ENCODE assay signal across 8 cellular contexts in the genomic region with DNA sequence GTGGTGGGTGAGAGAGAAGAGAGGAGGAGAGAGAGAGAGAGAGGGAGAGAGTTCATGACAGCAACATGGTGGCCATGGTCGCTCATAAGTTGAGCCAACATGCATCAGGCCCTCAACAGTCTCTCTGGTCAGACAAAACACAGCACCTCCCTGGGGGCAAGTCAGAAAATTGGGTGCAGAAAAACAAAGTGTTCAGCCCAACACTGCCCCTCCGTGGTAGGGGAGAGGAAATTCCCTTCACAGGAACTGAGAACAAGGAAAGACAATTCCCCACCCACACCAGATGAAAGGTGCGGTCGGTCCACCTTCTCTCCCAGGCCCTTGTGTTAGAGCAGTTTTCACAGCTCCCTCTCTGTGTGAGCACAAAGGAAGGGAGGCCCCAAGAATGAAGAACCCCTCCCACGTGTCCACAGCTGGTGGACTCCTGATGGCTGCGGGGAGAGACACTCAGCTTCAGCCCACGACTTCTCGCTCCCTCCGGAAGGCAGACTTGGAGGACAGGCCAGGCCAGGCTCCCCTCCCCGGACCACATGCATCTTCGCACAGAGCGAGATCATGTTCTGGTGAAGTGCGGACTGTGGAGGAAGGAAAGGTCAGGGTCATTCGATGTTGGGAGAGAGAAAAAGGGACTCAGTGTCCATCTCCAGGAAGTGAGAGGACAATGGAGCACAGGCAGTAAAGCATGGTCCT.
DNase-seq lines count a peak whose midpoint lies in the region; ATAC-seq and TF ChIP-seq lines count a peak whose summit lies in the region.

No MANE protein-coding gene starts in this region.

- intact Hi-C loops in right cardiac atrium (cut with DNase I): loop anchor here in 1 of 4 donors (10.0 kb wide), 1 partner anchor 587 kb away; no protein-coding TSS in a partner anchor
- intact Hi-C loops in spleen (cut with DNase I; ENCODE audit: low total_unique reads): no loop called here
- intact Hi-C loops in posterior vena cava (cut with DNase I): no loop called here

- H3K36me3 ChIP-seq in HUES64 (ENCODE audit: insufficient read depth, low read length) (no peaks in the 10 kb centered on the region), SJSA1 (no peaks in the 10 kb centered on the region), spleen (no peaks in the 10 kb centered on the region)

- no peaks in the 10 kb centered on the region for H3K9me3 Mint-ChIP-seq in activated naive CD8-positive, alpha-beta T cell treated with anti-CD3 and anti-CD28 coated beads, Interleukin-2, amount 50 U/mL, for 24 hours

- 0 out of 2 replicates have a peak overlapping the region, but pooled peaks have one; percentile 12 for H3K27ac ChIP-seq in HUES64 (ENCODE audit: low read depth, low read length)
- no peak overlapping the region for H3K27ac ChIP-seq in SJSA1
- H3K27ac ChIP-seq in right cardiac atrium (ENCODE audit: low read length): no peak overlapping the region
- peak overlapping the region in 4 of 8 donors; percentile 33 to 90 (median 58) for H3K27ac ChIP-seq in spleen

- H3K27ac Mint-ChIP-seq in activated naive CD8-positive, alpha-beta T cell treated with anti-CD3 and anti-CD28 coated beads, Interleukin-2, amount 50 U/mL, for 24 hours: no peak overlapping the region

- 70% methylated on average over 13 of the region's 14 CpGs for WGBS in HUES64
- 41% methylated on average over 14 of the region's 14 CpGs for WGBS in right cardiac atrium
- 40 to 50% (median 44%) methylated on average over 13 to 14 of the region's 14 CpGs for WGBS in spleen, 5 donors

- H3K36me3 Mint-ChIP-seq in activated naive CD8-positive, alpha-beta T cell treated with anti-CD3 and anti-CD28 coated beads, Interleukin-2, amount 50 U/mL, for 24 hours (ENCODE audit: low read depth): peaks cover 3% of the 10 kb centered on the region

- H3K9me3 ChIP-seq in HUES64 (ENCODE audit: insufficient read depth, low read depth, low read length) (no peaks in the 10 kb centered on the region), SJSA1 (replicated peaks) (no peaks in the 10 kb centered on the region), right cardiac atrium (ENCODE audit: control insufficient read depth, low read length) (no peaks in the 10 kb centered on the region), spleen (no peaks in the 10 kb centered on the region)

- no peak overlapping the region for H3K4me3 Mint-ChIP-seq in activated naive CD8-positive, alpha-beta T cell treated with anti-CD3 and anti-CD28 coated beads, Interleukin-2, amount 50 U/mL, for 24 hours

- no peak for TF ChIP-seq POLR2A in spleen (IDR thresholded peaks at IDR 0.05)

- DNase-seq in DMS 273 (lab: John Stamatoyannopoulos, UW; ENCODE audit: unreplicated experiment) (peak; percentile 76), SJSA1 (ENCODE audit: low read depth in 1 of 2, low spot score in 2 of 2) (peak; percentile 37 to 69), right cardiac atrium (peak in 1 of 3 donors; percentile 37), spleen (no peak), posterior vena cava (ENCODE audit: low spot score) (no peak)
- peak; percentile 72 for DNase-seq in activated naive CD8-positive, alpha-beta T cell treated with anti-CD3 and anti-CD28 coated beads, Interleukin-2, amount 50 U/mL, for 24 hours

- H3K4me3 ChIP-seq in HUES64 (ENCODE audit: low read length): no peak overlapping the region
- no peak overlapping the region for H3K4me3 ChIP-seq in SJSA1
- no peak overlapping the region for H3K4me3 ChIP-seq in right cardiac atrium (ENCODE audit: low read length)
- peak overlapping the region in 1 of 8 donors; percentile 26 for H3K4me3 ChIP-seq in spleen

- peak; percentile 30 to 87 (median 74) for TF ChIP-seq CTCF in spleen (IDR thresholded peaks at IDR 0.05 in 8 of 11, conservative IDR thresholded peaks at IDR 0.05 in 3 of 11)

- H3K27me3 ChIP-seq in HUES64 (ENCODE audit: insufficient read depth, low read length) (no peaks in the 10 kb centered on the region), SJSA1 (replicated peaks) (no peaks in the 10 kb centered on the region), right cardiac atrium (ENCODE audit: control insufficient read depth, insufficient read depth) (no peaks in the 10 kb centered on the region), spleen (replicated peaks in 1 of 7) (no peaks in the 10 kb centered on the region)

- peaks cover 23% of the 10 kb centered on the region for H3K27me3 Mint-ChIP-seq in activated naive CD8-positive, alpha-beta T cell treated with anti-CD3 and anti-CD28 coated beads, Interleukin-2, amount 50 U/mL, for 24 hours

- peaks cover 40% of the 10 kb centered on the region for H3K4me1 ChIP-seq in HUES64 (ENCODE audit: insufficient read depth, low read length)
- H3K4me1 ChIP-seq in SJSA1 (replicated peaks): peaks cover 33% of the 10 kb centered on the region
- H3K4me1 ChIP-seq in right cardiac atrium (ENCODE audit: control insufficient read depth, insufficient read depth, low read length): peaks cover 2% of the 10 kb centered on the region
- peaks cover 11 to 72% (median 38%) of the 10 kb centered on the region in 6 donors for H3K4me1 ChIP-seq in spleen

- H3K9ac ChIP-seq in HUES64 (ENCODE audit: low read depth, low read length): peak overlapping the region; percentile 3; the same call in 1 of the 2 replicates

- ATAC-seq in activated naive CD8-positive, alpha-beta T cell treated with anti-CD3 and anti-CD28 coated beads, Interleukin-2, amount 50 U/mL, for 24 hours: no peak
- peak; percentile 27 to 47 for ATAC-seq in right cardiac atrium
- no peak for ATAC-seq in GM18868 (IDR thresholded peaks at IDR 0.05; ENCODE audit: unreplicated experiment)

- peaks cover 53% of the 10 kb centered on the region for H3K4me1 Mint-ChIP-seq in activated naive CD8-positive, alpha-beta T cell treated with anti-CD3 and anti-CD28 coated beads, Interleukin-2, amount 50 U/mL, for 24 hours

Comparison
In these comparisons a context has a peak if more than half of its experiments do, and no peak if none do; other contexts are left out.
1. DNase-seq: peak in DMS 273 (single experiment), SJSA1 (2 of 2) and activated naive CD8-positive, alpha-beta T cell treated with anti-CD3 and anti-CD28 coated beads, Interleukin-2, amount 50 U/mL, for 24 hours (single experiment); none in spleen (single experiment) and posterior vena cava (single experiment).
2. ATAC-seq: peak in right cardiac atrium (2 of 2); none in activated naive CD8-positive, alpha-beta T cell treated with anti-CD3 and anti-CD28 coated beads, Interleukin-2, amount 50 U/mL, for 24 hours (single experiment) and GM18868 (single experiment).